Comparison of ENCODE assay signal across 30 cellular contexts in the genomic region with DNA sequence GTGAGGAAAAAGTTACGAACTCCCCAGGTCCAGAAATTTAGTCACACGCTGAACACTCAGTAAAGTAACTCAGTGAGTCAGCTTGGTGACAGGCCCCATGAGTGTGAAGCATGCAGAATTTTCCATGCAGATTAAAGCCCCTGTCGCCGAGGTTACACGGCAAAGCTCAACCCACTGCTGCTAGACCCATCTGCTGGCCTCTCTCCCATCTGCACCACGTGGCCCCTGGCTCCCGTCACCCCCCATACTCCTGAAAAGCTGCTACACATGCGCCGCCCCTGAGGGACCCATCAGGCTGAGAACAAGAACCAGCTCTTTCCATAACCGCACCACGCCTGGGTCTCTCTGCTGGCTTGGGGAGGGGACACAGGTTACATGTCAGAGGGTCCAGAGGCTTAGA. TPM values are rescaled to one million over a fixed set of nuclear protein-coding genes. Genes with fewer than 3 reads are reported as not detected.
A peak's percentile ranks its signal among the peaks of the same experiment; 100 is the strongest.
DNase-seq lines count a peak whose midpoint lies in the region; ATAC-seq and TF ChIP-seq lines count a peak whose summit lies in the region.
"Had no signal": no experiment of that assay in that cellular context is flagged by ENCODE, and none has a peak within 500 bp of the region (broad histone marks: within the 10 kb centered on the region; RNA-seq: fewer than 3 reads in every experiment).

No MANE protein-coding gene starts in this region.

- H3K27me3 ChIP-seq in WERI-Rb-1 (ENCODE audit: insufficient read depth, low read depth, severe bottlenecking): no peaks in the 10 kb centered on the region
- H3K27me3 ChIP-seq: esophagus muscularis mucosa, foreskin keratinocyte, heart right ventricle had no signal

- TF ChIP-seq CTCF in WERI-Rb-1 (IDR thresholded peaks at IDR 0.05; ENCODE audit: low read depth, low read length): no peak

- no peaks in the 10 kb centered on the region for H3K9me3 Mint-ChIP-seq in activated naive CD8-positive, alpha-beta T cell treated with anti-CD3 and anti-CD28 coated beads, Interleukin-2, amount 50 U/mL, for 24 hours
- no peaks in the 10 kb centered on the region for H3K9me3 Mint-ChIP-seq in activated naive CD8-positive, alpha-beta T cell treated with anti-CD3 and anti-CD28 coated beads for 36 hours
- H3K9me3 Mint-ChIP-seq: CD4-positive, alpha-beta T cell; central memory CD8-positive, alpha-beta T cell; dendritic cell treated with granulocyte-macrophage colony-stimulating factor and Interleukin-4, amounts not matched to agents 40 ng/mL and 50 ng/mL, for 4 days; stimulated activated naive B cell treated with anti-CD40 and anti-IgM and Interleukin-4, amounts not matched to agents 10 μg/mL and 1 μg/mL and 100 μg/mL, for 72 hours had no signal

- H3K27ac ChIP-seq in WERI-Rb-1: peak overlapping the region; percentile 53; the same call in 1 of the 2 replicates
- H3K27ac ChIP-seq: esophagus muscularis mucosa, foreskin keratinocyte, heart right ventricle had no signal

- no peaks in the 10 kb centered on the region for H3K27me3 Mint-ChIP-seq in activated naive CD8-positive, alpha-beta T cell treated with anti-CD3 and anti-CD28 coated beads, Interleukin-2, amount 50 U/mL, for 24 hours
- H3K27me3 Mint-ChIP-seq in activated naive CD8-positive, alpha-beta T cell treated with anti-CD3 and anti-CD28 coated beads for 36 hours: no peaks in the 10 kb centered on the region
- H3K27me3 Mint-ChIP-seq: CD4-positive, alpha-beta T cell had no signal

- no peak for DNase-seq in activated naive CD8-positive, alpha-beta T cell treated with anti-CD3 and anti-CD28 coated beads, Interleukin-2, amount 50 U/mL, for 24 hours
- DNase-seq in activated naive CD8-positive, alpha-beta T cell treated with anti-CD3 and anti-CD28 coated beads for 36 hours: no peak
- DNase-seq in WERI-Rb-1: peak; percentile 72
- peak; percentile 74 for DNase-seq in mesenteric fat pad (ENCODE audit: low spot score)
- DNase-seq in COLO829 (ENCODE audit: low spot score): no peak
- DNase-seq in NCI-H1092 treated with DMSO at 0.1 percent for 48 hours (lab: John Stamatoyannopoulos, UW): no peak
- no peak for DNase-seq in UCSD-AML1 (lab: John Stamatoyannopoulos, UW; ENCODE audit: unreplicated experiment)
- DNase-seq: activated CD4-positive, alpha-beta T cell treated with anti-CD3 and anti-CD28 coated beads, Interleukin-2, amount 50 U/mL, for 48 hours; activated CD4-positive, CD25-positive, alpha-beta regulatory T cell; activated naive CD4-positive, alpha-beta T cell; AML-193; CD4-positive, alpha-beta T cell; foreskin keratinocyte; heart right ventricle; Karpas-422; left ventricle myocardium superior; naive thymus-derived CD4-positive, alpha-beta T cell; NCI-H1436 treated with DMSO at 0.1 percent for 48 hours; NCI-H446 treated with DMSO at 0.1 percent for 48 hours; NCI-H774; stimulated activated naive B cell treated with anti-CD40 and anti-IgM and Interleukin-4, amounts not matched to agents 10 μg/mL and 1 μg/mL and 100 μg/mL, for 72 hours; T-helper 9 cell had no signal

- peak; percentile 44 for ATAC-seq in activated naive CD8-positive, alpha-beta T cell treated with anti-CD3 and anti-CD28 coated beads, Interleukin-2, amount 50 U/mL, for 24 hours
- no peak for ATAC-seq in esophagus mucosa
- ATAC-seq: foreskin keratinocyte; left ventricle myocardium superior; naive thymus-derived CD4-positive, alpha-beta T cell; stimulated activated naive B cell treated with anti-CD40 and anti-IgM and Interleukin-4, amounts not matched to agents 10 μg/mL and 1 μg/mL and 100 μg/mL, for 72 hours had no signal

- H3K4me1 Mint-ChIP-seq in activated naive CD8-positive, alpha-beta T cell treated with anti-CD3 and anti-CD28 coated beads, Interleukin-2, amount 50 U/mL, for 24 hours: peaks cover 7% of the 10 kb centered on the region
- peaks cover 14% of the 10 kb centered on the region for H3K4me1 Mint-ChIP-seq in activated naive CD8-positive, alpha-beta T cell treated with anti-CD3 and anti-CD28 coated beads for 36 hours

- no peak overlapping the region for H3K27ac Mint-ChIP-seq in activated naive CD8-positive, alpha-beta T cell treated with anti-CD3 and anti-CD28 coated beads, Interleukin-2, amount 50 U/mL, for 24 hours
- no peak overlapping the region for H3K27ac Mint-ChIP-seq in activated naive CD8-positive, alpha-beta T cell treated with anti-CD3 and anti-CD28 coated beads for 36 hours
- H3K27ac Mint-ChIP-seq: CD4-positive, alpha-beta T cell; dendritic cell treated with granulocyte-macrophage colony-stimulating factor and Interleukin-4, amounts not matched to agents 40 ng/mL and 50 ng/mL, for 4 days; naive thymus-derived CD4-positive, alpha-beta T cell; stimulated activated naive B cell treated with anti-CD40 and anti-IgM and Interleukin-4, amounts not matched to agents 10 μg/mL and 1 μg/mL and 100 μg/mL, for 72 hours had no signal

- H3K4me3 ChIP-seq in WERI-Rb-1 (ENCODE audit: low read depth, low read length): no peak overlapping the region
- H3K4me3 ChIP-seq: esophagus muscularis mucosa, heart right ventricle had no signal

- peaks cover 14% of the 10 kb centered on the region for H3K9me3 ChIP-seq in WERI-Rb-1 (ENCODE audit: severe bottlenecking)
- H3K9me3 ChIP-seq: esophagus muscularis mucosa had no signal

- no peaks in the 10 kb centered on the region for H3K36me3 ChIP-seq in WERI-Rb-1

- no peak overlapping the region for H3K4me3 Mint-ChIP-seq in activated naive CD8-positive, alpha-beta T cell treated with anti-CD3 and anti-CD28 coated beads, Interleukin-2, amount 50 U/mL, for 24 hours
- H3K4me3 Mint-ChIP-seq in activated naive CD8-positive, alpha-beta T cell treated with anti-CD3 and anti-CD28 coated beads for 36 hours: no peak overlapping the region
- H3K4me3 Mint-ChIP-seq: CD4-positive, alpha-beta T cell; central memory CD8-positive, alpha-beta T cell; dendritic cell treated with granulocyte-macrophage colony-stimulating factor and Interleukin-4, amounts not matched to agents 40 ng/mL and 50 ng/mL, for 4 days; naive thymus-derived CD4-positive, alpha-beta T cell; stimulated activated naive B cell treated with anti-CD40 and anti-IgM and Interleukin-4, amounts not matched to agents 10 μg/mL and 1 μg/mL and 100 μg/mL, for 72 hours had no signal

- no peaks in the 10 kb centered on the region for H3K36me3 Mint-ChIP-seq in activated naive CD8-positive, alpha-beta T cell treated with anti-CD3 and anti-CD28 coated beads, Interleukin-2, amount 50 U/mL, for 24 hours (ENCODE audit: low read depth)
- no peaks in the 10 kb centered on the region for H3K36me3 Mint-ChIP-seq in activated naive CD8-positive, alpha-beta T cell treated with anti-CD3 and anti-CD28 coated beads for 36 hours

RNA-seq across cellular contexts. Expression of a gene that starts 7.0 kb away (rescaled TPM):
- total RNA-seq in activated naive CD8-positive, alpha-beta T cell treated with anti-CD3 and anti-CD28 coated beads for 36 hours: not detected
- total RNA-seq in mesenteric fat pad: 0.29 TPM
- total RNA-seq in esophagus mucosa: 0.08 TPM
- total RNA-seq: A172, esophagus muscularis mucosa, foreskin keratinocyte, H4, left ventricle myocardium superior, omental fat pad, ureter had no signal

RNA-seq across cellular contexts. Expression of a gene that starts 40.4 kb away (rescaled TPM):
- 10 to 100 TPM; 48.4 to 50.1 TPM for total RNA-seq in activated naive CD8-positive, alpha-beta T cell treated with anti-CD3 and anti-CD28 coated beads for 36 hours
- 50.6 TPM for total RNA-seq in mesenteric fat pad
- 31.6 TPM for total RNA-seq in esophagus mucosa

RNA-seq across cellular contexts. Expression of a gene that starts 40.7 kb away (rescaled TPM):
- total RNA-seq in activated naive CD8-positive, alpha-beta T cell treated with anti-CD3 and anti-CD28 coated beads for 36 hours: 100 to 1,000 TPM; 156 to 158 TPM
- 57.7 TPM for total RNA-seq in mesenteric fat pad
- 35.4 TPM for total RNA-seq in esophagus mucosa

Comparison
In these comparisons a context has a peak if more than half of its experiments do, and no peak if none do; other contexts are left out.
1. DNase-seq: peak in WERI-Rb-1 (single experiment) and mesenteric fat pad (single experiment); none in activated naive CD8-positive, alpha-beta T cell treated with anti-CD3 and anti-CD28 coated beads, Interleukin-2, amount 50 U/mL, for 24 hours (single experiment), activated naive CD8-positive, alpha-beta T cell treated with anti-CD3 and anti-CD28 coated beads for 36 hours (single experiment), COLO829 (single experiment), NCI-H1092 treated with DMSO at 0.1 percent for 48 hours (single experiment) and UCSD-AML1 (single experiment).